ENCODE assay signal across 1 cellular context in the genomic region with DNA sequence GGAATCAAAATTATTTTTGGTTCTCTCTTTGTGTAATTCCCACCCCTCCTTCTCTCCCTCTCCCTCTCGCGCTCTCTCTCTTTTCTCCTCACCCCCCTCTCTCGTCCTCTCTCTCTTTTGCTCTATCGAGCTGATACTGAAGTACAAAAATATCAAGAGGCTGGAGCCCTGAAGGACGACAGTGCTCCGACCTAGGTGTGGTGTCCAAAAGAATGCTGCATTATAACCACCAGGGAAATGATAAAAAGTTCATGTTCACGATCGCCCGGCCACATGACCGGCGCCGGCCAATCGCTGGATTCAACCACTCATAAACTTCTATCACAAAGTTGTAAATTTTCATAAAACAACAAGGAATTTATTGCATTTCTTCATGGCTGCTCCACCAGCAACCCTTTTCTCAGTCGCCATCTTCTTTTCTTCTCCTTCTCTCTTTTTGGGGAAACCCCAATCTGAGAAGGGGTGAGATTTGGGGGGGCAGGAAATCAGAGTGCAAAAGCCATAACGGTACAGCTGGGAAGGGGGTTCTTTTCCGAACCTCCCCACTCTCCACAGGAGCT.
TF ChIP-seq lines count a peak whose summit lies in the region.

Gene HOXB6 (minus strand): TSS at position 217 of the 560 bp plus-strand sequence. CDS start 6,836 bp downstream, outside the sequence.

TF ChIP-seq in H1, 55 proteins besides CTCF, POLR2A, EP300 and RAD21:
- TF ChIP-seq SP2 (IDR thresholded peaks at IDR 0.05; ENCODE audit: low read length): no peak
- TF ChIP-seq KDM5A (IDR thresholded peaks at IDR 0.05; ENCODE audit: low read length): no peak
- no peak for TF ChIP-seq BCL11A (IDR thresholded peaks at IDR 0.05; ENCODE audit: low read depth in 2 of 2, low read length in 2 of 2)
